Comparison of ENCODE assay signal across 35 cellular contexts in the genomic region with DNA sequence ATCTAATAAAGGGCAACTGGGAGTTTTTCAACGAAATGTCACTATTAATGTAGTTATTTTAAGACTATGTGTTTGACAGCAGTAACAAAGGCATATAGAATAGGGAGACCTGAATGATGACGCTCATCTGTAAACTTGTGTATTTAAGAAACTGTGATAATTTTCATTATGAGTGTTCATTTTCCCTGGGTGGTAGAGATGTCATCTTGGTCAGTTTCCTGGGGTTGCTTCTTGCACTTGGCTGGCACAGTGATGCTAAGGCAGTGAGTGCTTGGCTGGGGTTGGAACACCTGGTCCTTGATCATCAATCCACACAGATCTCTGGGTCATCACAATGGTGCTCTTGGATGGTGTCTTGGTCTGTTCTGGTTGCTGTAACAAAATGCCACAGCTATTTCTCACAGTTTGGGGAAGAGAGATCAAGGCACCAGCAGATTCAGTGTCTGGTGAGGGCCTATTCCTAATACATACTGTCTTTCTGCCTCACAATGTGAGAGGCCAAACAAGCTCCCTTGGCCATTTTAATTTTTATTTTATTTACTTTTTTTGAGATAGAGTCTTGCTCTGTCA.
"Had no signal": no experiment of that assay in that cellular context is flagged by ENCODE, and none has a peak within 500 bp of the region (broad histone marks: within the 10 kb centered on the region; RNA-seq: fewer than 3 reads in every experiment).

No MANE protein-coding gene starts in this region.

- ATAC-seq: PC-3, Right ventricle myocardium inferior had no signal

- H3K9me3 Mint-ChIP-seq: activated CD4-positive, alpha-beta T cell treated with anti-CD3 and anti-CD28 coated beads, Interleukin-2, amount 10 ng/mL, durations not matched to agents 24 days and 14 days; activated naive CD4-positive, alpha-beta T cell treated with anti-CD3 and anti-CD28 coated beads, Interleukin-2, amount 10 ng/mL, durations not matched to agents 7 days and 5 days; activated T-helper 1 cell treated with anti-CD3 and anti-CD28 coated beads, Interleukin-12 subunit alpha, Interleukin-12 subunit beta, Interleukin-2, Interleukin-4 antibody, amounts not matched to agents 30 ng/mL and 10 ng/mL and 1 ng/mL, durations not matched to agents 14 hours and 24 hours and 36 hours; central memory CD8-positive, alpha-beta T cell had no signal

- H3K27ac ChIP-seq: ascending aorta, cardiac muscle cell, Peyer's patch, RWPE1, VCaP had no signal

- H3K27ac Mint-ChIP-seq: activated B cell treated with CpG ODN at 0.5 μM for 24 hours; activated CD4-positive, alpha-beta T cell treated with anti-CD3 and anti-CD28 coated beads, Interleukin-2, amount 10 ng/mL, durations not matched to agents 24 days and 14 days; activated naive CD4-positive, alpha-beta T cell treated with anti-CD3 and anti-CD28 coated beads, Interleukin-2, amount 10 ng/mL, durations not matched to agents 7 days and 5 days; activated naive CD8-positive, alpha-beta T cell; activated T-helper 1 cell treated with anti-CD3 and anti-CD28 coated beads, Interleukin-12 subunit alpha, Interleukin-12 subunit beta, Interleukin-2, Interleukin-4 antibody, amounts not matched to agents 30 ng/mL and 10 ng/mL and 1 ng/mL, durations not matched to agents 14 hours and 24 hours and 36 hours; IgD-negative memory B cell had no signal

- H3K4me3 ChIP-seq: ascending aorta, cardiac muscle cell, MG63, Peyer's patch had no signal

- DNase-seq: activated B cell treated with CpG ODN at 0.5 μM for 24 hours; activated CD4-positive, alpha-beta T cell treated with anti-CD3 and anti-CD28 coated beads, Interleukin-2, amount 10 ng/mL, durations not matched to agents 24 days and 14 days; activated CD4-positive, alpha-beta T cell treated with anti-CD3 and anti-CD28 coated beads, Interleukin-2, amount 50 U/mL, for 4 hours; activated CD4-positive, CD25-positive, alpha-beta regulatory T cell treated with anti-CD3 and anti-CD28 coated beads, Interleukin-2, amount 50 U/mL, for 72 hours; activated effector memory CD4-positive, alpha-beta T cell treated with Interleukin-2 at 50 U/mL for 16 hours; activated naive CD4-positive, alpha-beta T cell treated with anti-CD3 and anti-CD28 coated beads, Interleukin-2, amount 10 ng/mL, durations not matched to agents 7 days and 5 days; activated T-cell treated with anti-CD3 and anti-CD28 coated beads, Interleukin-2, amount 50 U/mL, for 1 hour; amygdala; Karpas-422; KBM-7; MG63; NCI-H1048; NCI-H1105 treated with DMSO at 0.1 percent for 48 hours; NCI-H1436; NCI-H1694; NCI-H1930; NCI-H2081 treated with DMSO at 0.1 percent for 48 hours; NCI-H345; NCI-H524 treated with DMSO at 0.1 percent for 48 hours; NK-92 treated with Interleukin-12 subunit alpha and Interleukin-12 subunit beta, amount 100 ng/mL, for 24 hours; PC-3; Peyer's patch; SIG-M5; SW 1271; T-helper 1 cell; T-helper 9 cell had no signal

- H3K9me3 ChIP-seq: ascending aorta, MG63, Peyer's patch had no signal

- H3K4me1 ChIP-seq: ascending aorta, Peyer's patch had no signal

- H3K36me3 Mint-ChIP-seq: activated naive CD4-positive, alpha-beta T cell treated with anti-CD3 and anti-CD28 coated beads, Interleukin-2, amount 10 ng/mL, durations not matched to agents 7 days and 5 days; activated naive CD8-positive, alpha-beta T cell; IgD-negative memory B cell had no signal

- H3K36me3 ChIP-seq: ascending aorta, cardiac muscle cell, MG63, Peyer's patch had no signal

- H3K4me3 Mint-ChIP-seq: activated B cell treated with CpG ODN at 0.5 μM for 24 hours; activated CD4-positive, alpha-beta T cell treated with anti-CD3 and anti-CD28 coated beads, Interleukin-2, amount 10 ng/mL, durations not matched to agents 24 days and 14 days; activated naive CD4-positive, alpha-beta T cell treated with anti-CD3 and anti-CD28 coated beads, Interleukin-2, amount 10 ng/mL, durations not matched to agents 7 days and 5 days; activated naive CD8-positive, alpha-beta T cell; activated T-helper 1 cell treated with anti-CD3 and anti-CD28 coated beads, Interleukin-12 subunit alpha, Interleukin-12 subunit beta, Interleukin-2, Interleukin-4 antibody, amounts not matched to agents 30 ng/mL and 10 ng/mL and 1 ng/mL, durations not matched to agents 14 hours and 24 hours and 36 hours; central memory CD8-positive, alpha-beta T cell; IgD-negative memory B cell had no signal

- H3K27me3 ChIP-seq: ascending aorta, cardiac muscle cell, Peyer's patch had no signal

- H3K4me1 Mint-ChIP-seq: activated B cell treated with CpG ODN at 0.5 μM for 24 hours; activated CD4-positive, alpha-beta T cell treated with anti-CD3 and anti-CD28 coated beads, Interleukin-2, amount 10 ng/mL, durations not matched to agents 24 days and 14 days; activated naive CD4-positive, alpha-beta T cell treated with anti-CD3 and anti-CD28 coated beads, Interleukin-2, amount 10 ng/mL, durations not matched to agents 7 days and 5 days; central memory CD8-positive, alpha-beta T cell had no signal
